Comparison of ENCODE assay signal across 6 cellular contexts in the genomic region with DNA sequence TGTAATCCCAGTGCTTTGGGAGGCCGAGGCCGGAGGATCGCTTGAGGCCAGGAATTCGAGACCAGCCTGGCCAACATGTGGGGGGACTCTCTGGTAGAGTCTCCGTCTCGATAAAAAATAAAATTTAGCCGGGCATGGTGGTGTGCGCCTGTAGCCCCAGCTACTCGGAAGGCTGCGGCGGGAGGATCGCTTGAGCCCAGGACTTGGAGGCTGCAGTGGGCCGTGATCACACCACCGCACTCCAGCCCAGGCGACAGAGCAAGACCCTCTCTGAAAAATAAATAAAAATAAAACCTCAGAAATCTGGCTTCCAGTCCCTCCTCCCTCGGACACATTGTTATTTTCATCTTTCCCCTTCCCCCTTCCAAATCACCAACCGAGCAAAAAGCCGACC. TPM values are rescaled to one million over a fixed set of nuclear protein-coding genes. Genes with fewer than 3 reads are reported as not detected.
DNase-seq lines count a peak whose midpoint lies in the region; ATAC-seq and TF ChIP-seq lines count a peak whose summit lies in the region.

No MANE protein-coding gene starts in this region.

- H3K4me3 ChIP-seq in hepatocyte: peak overlapping the region; percentile 34

- DNase-seq in hepatocyte (ENCODE audit: low spot score) (no peak), type B pancreatic cell (ENCODE audit: extremely low spot score, unreplicated experiment) (no peak), SW480 (ENCODE audit: low spot score) (no peak), NCI-H2107 (lab: John Stamatoyannopoulos, UW) (no peak)

- peaks cover 26% of the 10 kb centered on the region for H3K4me1 Mint-ChIP-seq in type B pancreatic cell (ENCODE audit: unreplicated experiment)

- H3K27me3 ChIP-seq in hepatocyte: no peaks in the 10 kb centered on the region

- no peak for TF ChIP-seq CTCF in hepatocyte (IDR thresholded peaks at IDR 0.05; ENCODE audit: poor library complexity)
- TF ChIP-seq CTCF in type B pancreatic cell (conservative IDR thresholded peaks at IDR 0.05): no peak

- peaks cover 14% of the 10 kb centered on the region for H3K36me3 Mint-ChIP-seq in type B pancreatic cell

- peaks cover 57% of the 10 kb centered on the region for H3K79me2 ChIP-seq in hepatocyte

- peaks cover 6% of the 10 kb centered on the region for H4K20me1 ChIP-seq in hepatocyte (ENCODE audit: insufficient read depth, poor library complexity, severe bottlenecking)

- H3K4me3 Mint-ChIP-seq in type B pancreatic cell: peak overlapping the region; percentile 98

- peaks cover 15% of the 10 kb centered on the region for H3K4me1 ChIP-seq in hepatocyte (ENCODE audit: insufficient read depth)

- H3K9me3 Mint-ChIP-seq in type B pancreatic cell: no peaks in the 10 kb centered on the region

- no peaks in the 10 kb centered on the region for H3K9me3 ChIP-seq in hepatocyte (ENCODE audit: low read depth)

- H3K9me2 ChIP-seq in hepatocyte (replicated peaks; ENCODE audit: insufficient read depth): no peaks in the 10 kb centered on the region

- peak; percentile 2 for ATAC-seq in GM21576 (IDR thresholded peaks at IDR 0.05; ENCODE audit: unreplicated experiment)
- ATAC-seq in SK-N-SH treated with all-trans-retinoic acid at 6 μM for 48 hours: peak; percentile 49

- peaks cover 2% of the 10 kb centered on the region for H3K27me3 Mint-ChIP-seq in type B pancreatic cell

- H3K27ac ChIP-seq in hepatocyte: peak overlapping the region; percentile 90

- H3K4me2 ChIP-seq in hepatocyte: peak overlapping the region; percentile 100

- no peaks in the 10 kb centered on the region for H3K36me3 ChIP-seq in hepatocyte (replicated peaks; ENCODE audit: insufficient read depth, low read depth)

- 1% methylated on average over 18 of the region's 18 CpGs for WGBS in hepatocyte (ENCODE audit: low lambda C conversion rate, missing lambda C conversion rate)

- H3K27ac Mint-ChIP-seq in type B pancreatic cell: peak overlapping the region; percentile 98

- H2AFZ ChIP-seq in hepatocyte: peak overlapping the region; percentile 32

TF ChIP-seq in SK-N-SH treated with all-trans-retinoic acid at 6 μM for 48 hours, 23 proteins besides CTCF, POLR2A, EP300 and RAD21:
- TF ChIP-seq PPARA (CRISPR knock-in tag; IDR thresholded peaks at IDR 0.05; ENCODE audit: borderline replicate concordance) (no peak), TCF4 (CRISPR knock-in tag; IDR thresholded peaks at IDR 0.05; ENCODE audit: borderline replicate concordance) (no peak), ISL1 (CRISPR knock-in tag; IDR thresholded peaks at IDR 0.05) (no peak), ZFP3 (CRISPR knock-in tag; IDR thresholded peaks at IDR 0.05) (peak; percentile 95), ZNF565 (CRISPR knock-in tag; conservative IDR thresholded peaks at IDR 0.05; ENCODE audit: low read depth) (no peak)

RNA-seq across cellular contexts. Expression of gene IRGQ, which starts 0.3 kb away (rescaled TPM):
- total RNA-seq in hepatocyte (26.0 and 26.2 TPM in 2 replicates), type B pancreatic cell (ENCODE audit: low replicate concordance) (37.1 and 41.5 TPM in 2 replicates)
- polyA plus RNA-seq in hepatocyte: 9.6 and 14.4 TPM in 2 replicates

RNA-seq across cellular contexts. Expression of gene ZNF576, which starts 0.8 kb away (rescaled TPM):
- 12.8 and 16.2 TPM in 2 replicates for total RNA-seq in hepatocyte
- 16.1 and 18.1 TPM in 2 replicates for polyA plus RNA-seq in hepatocyte
- total RNA-seq in type B pancreatic cell (ENCODE audit: low replicate concordance): 17.3 and 18.7 TPM in 2 replicates

RNA-seq across cellular contexts. Expression of gene SRRM5, which starts 16.3 kb away (rescaled TPM):
- total RNA-seq in hepatocyte (0.27 TPM in 1 of 2 replicates, not detected in the other), type B pancreatic cell (ENCODE audit: low replicate concordance) (0.56 and 0.69 TPM in 2 replicates)
- 0.24 and 0.79 TPM in 2 replicates for polyA plus RNA-seq in hepatocyte

RNA-seq across cellular contexts. Expression of gene PINLYP, which starts 20.0 kb away (rescaled TPM):
- 4.7 and 11.4 TPM in 2 replicates for total RNA-seq in hepatocyte
- polyA plus RNA-seq in hepatocyte: 4.5 and 4.6 TPM in 2 replicates
- total RNA-seq in type B pancreatic cell (ENCODE audit: low replicate concordance): 5.6 and 6.0 TPM in 2 replicates

RNA-seq across cellular contexts. Expression of gene XRCC1, which starts 20.3 kb away (rescaled TPM):
- 27.8 and 34.3 TPM in 2 replicates for total RNA-seq in hepatocyte
- polyA plus RNA-seq in hepatocyte: 27.3 and 27.8 TPM in 2 replicates
- total RNA-seq in type B pancreatic cell (ENCODE audit: low replicate concordance): 33.0 and 63.7 TPM in 2 replicates
